In the genomic region with DNA sequence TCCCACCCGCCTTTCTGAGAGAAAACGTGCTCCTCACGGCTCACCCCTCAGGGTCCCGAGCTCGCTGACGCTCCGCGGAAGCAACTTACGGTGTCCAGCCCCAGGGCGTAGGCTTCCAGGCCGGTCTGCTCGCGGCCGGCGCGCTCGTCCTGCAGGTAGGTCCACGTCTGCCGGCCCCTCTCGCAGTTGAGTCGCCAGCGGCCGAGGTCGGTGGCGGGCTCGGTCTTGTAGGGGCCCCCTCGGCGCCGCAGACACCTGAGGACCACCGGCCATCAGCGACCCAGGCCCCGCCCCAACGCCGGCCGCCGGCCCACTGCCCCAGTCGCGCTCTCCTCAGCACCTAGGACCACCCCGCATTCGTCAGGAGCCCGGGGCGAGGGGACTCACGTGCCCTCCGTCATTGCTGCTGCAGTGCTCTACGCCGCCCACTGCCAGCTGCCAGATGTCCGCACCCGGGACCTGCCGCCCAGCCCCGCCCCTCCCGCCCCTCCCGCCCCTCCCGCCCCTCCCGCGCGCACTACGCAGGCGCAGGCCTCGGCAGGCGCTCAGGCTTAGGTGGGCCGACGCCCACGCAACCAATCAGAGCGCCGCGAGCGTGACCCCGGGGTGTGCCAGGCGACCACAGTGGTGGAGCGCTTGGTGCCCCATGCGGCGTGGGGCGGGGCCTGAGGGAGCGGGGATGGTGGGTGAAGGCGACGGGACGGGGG, we compare ENCODE assay signal across 1 cellular context.
A peak's percentile ranks its signal among the peaks of the same experiment; 100 is the strongest.
TF ChIP-seq lines count a peak whose summit lies in the region.

A gene (minus strand): TSS at position 430 of the 707 bp plus-strand sequence. CDS start 29 bp downstream, at position 401.

TF ChIP-seq in WTC11, 78 proteins besides CTCF, POLR2A, EP300 and RAD21 (continued from another document):
- TF ChIP-seq, protein P1, sequence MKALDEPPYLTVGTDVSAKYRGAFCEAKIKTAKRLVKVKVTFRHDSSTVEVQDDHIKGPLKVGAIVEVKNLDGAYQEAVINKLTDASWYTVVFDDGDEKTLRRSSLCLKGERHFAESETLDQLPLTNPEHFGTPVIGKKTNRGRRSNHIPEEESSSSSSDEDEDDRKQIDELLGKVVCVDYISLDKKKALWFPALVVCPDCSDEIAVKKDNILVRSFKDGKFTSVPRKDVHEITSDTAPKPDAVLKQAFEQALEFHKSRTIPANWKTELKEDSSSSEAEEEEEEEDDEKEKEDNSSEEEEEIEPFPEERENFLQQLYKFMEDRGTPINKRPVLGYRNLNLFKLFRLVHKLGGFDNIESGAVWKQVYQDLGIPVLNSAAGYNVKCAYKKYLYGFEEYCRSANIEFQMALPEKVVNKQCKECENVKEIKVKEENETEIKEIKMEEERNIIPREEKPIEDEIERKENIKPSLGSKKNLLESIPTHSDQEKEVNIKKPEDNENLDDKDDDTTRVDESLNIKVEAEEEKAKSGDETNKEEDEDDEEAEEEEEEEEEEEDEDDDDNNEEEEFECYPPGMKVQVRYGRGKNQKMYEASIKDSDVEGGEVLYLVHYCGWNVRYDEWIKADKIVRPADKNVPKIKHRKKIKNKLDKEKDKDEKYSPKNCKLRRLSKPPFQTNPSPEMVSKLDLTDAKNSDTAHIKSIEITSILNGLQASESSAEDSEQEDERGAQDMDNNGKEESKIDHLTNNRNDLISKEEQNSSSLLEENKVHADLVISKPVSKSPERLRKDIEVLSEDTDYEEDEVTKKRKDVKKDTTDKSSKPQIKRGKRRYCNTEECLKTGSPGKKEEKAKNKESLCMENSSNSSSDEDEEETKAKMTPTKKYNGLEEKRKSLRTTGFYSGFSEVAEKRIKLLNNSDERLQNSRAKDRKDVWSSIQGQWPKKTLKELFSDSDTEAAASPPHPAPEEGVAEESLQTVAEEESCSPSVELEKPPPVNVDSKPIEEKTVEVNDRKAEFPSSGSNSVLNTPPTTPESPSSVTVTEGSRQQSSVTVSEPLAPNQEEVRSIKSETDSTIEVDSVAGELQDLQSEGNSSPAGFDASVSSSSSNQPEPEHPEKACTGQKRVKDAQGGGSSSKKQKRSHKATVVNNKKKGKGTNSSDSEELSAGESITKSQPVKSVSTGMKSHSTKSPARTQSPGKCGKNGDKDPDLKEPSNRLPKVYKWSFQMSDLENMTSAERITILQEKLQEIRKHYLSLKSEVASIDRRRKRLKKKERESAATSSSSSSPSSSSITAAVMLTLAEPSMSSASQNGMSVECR (CRISPR knock-in tag; IDR thresholded peaks at IDR 0.05; ENCODE audit: borderline replicate concordance) = peak; percentile 96
- TF ChIP-seq CREB1 (CRISPR knock-in tag; IDR thresholded peaks at IDR 0.05) (peak; percentile 74), TEAD1 (CRISPR knock-in tag; IDR thresholded peaks at IDR 0.05) (peak; percentile 82), ESRRA (CRISPR knock-in tag; IDR thresholded peaks at IDR 0.05; ENCODE audit: borderline replicate concordance) (peak; percentile 81), OVOL2 (CRISPR knock-in tag; IDR thresholded peaks at IDR 0.05; ENCODE audit: borderline replicate concordance) (no peak), NFE2L1 (CRISPR knock-in tag; IDR thresholded peaks at IDR 0.05) (peak; percentile 28; the same call in 1 of the 2 replicates), ETV6 (CRISPR knock-in tag; IDR thresholded peaks at IDR 0.05) (peak; percentile 61; the same call in 1 of the 2 replicates), ELF4 (CRISPR knock-in tag; IDR thresholded peaks at IDR 0.05; ENCODE audit: low read depth) (0 out of 2 replicates have a peak, but pooled peaks have one; percentile 63), SOX15 (CRISPR knock-in tag; IDR thresholded peaks at IDR 0.05) (no peak)
- TF ChIP-seq, protein P2, sequence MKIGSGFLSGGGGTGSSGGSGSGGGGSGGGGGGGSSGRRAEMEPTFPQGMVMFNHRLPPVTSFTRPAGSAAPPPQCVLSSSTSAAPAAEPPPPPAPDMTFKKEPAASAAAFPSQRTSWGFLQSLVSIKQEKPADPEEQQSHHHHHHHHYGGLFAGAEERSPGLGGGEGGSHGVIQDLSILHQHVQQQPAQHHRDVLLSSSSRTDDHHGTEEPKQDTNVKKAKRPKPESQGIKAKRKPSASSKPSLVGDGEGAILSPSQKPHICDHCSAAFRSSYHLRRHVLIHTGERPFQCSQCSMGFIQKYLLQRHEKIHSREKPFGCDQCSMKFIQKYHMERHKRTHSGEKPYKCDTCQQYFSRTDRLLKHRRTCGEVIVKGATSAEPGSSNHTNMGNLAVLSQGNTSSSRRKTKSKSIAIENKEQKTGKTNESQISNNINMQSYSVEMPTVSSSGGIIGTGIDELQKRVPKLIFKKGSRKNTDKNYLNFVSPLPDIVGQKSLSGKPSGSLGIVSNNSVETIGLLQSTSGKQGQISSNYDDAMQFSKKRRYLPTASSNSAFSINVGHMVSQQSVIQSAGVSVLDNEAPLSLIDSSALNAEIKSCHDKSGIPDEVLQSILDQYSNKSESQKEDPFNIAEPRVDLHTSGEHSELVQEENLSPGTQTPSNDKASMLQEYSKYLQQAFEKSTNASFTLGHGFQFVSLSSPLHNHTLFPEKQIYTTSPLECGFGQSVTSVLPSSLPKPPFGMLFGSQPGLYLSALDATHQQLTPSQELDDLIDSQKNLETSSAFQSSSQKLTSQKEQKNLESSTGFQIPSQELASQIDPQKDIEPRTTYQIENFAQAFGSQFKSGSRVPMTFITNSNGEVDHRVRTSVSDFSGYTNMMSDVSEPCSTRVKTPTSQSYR (CRISPR knock-in tag; IDR thresholded peaks at IDR 0.05) = peak; percentile 73
- TF ChIP-seq, protein P3, sequence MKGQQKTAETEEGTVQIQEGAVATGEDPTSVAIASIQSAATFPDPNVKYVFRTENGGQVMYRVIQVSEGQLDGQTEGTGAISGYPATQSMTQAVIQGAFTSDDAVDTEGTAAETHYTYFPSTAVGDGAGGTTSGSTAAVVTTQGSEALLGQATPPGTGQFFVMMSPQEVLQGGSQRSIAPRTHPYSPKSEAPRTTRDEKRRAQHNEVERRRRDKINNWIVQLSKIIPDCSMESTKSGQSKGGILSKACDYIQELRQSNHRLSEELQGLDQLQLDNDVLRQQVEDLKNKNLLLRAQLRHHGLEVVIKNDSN (CRISPR knock-in tag; IDR thresholded peaks at IDR 0.05) = peak; percentile 83
- TF ChIP-seq, protein P4, sequence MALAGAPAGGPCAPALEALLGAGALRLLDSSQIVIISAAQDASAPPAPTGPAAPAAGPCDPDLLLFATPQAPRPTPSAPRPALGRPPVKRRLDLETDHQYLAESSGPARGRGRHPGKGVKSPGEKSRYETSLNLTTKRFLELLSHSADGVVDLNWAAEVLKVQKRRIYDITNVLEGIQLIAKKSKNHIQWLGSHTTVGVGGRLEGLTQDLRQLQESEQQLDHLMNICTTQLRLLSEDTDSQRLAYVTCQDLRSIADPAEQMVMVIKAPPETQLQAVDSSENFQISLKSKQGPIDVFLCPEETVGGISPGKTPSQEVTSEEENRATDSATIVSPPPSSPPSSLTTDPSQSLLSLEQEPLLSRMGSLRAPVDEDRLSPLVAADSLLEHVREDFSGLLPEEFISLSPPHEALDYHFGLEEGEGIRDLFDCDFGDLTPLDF (CRISPR knock-in tag; IDR thresholded peaks at IDR 0.05) = peak; percentile 70
- TF ChIP-seq, protein P5, sequence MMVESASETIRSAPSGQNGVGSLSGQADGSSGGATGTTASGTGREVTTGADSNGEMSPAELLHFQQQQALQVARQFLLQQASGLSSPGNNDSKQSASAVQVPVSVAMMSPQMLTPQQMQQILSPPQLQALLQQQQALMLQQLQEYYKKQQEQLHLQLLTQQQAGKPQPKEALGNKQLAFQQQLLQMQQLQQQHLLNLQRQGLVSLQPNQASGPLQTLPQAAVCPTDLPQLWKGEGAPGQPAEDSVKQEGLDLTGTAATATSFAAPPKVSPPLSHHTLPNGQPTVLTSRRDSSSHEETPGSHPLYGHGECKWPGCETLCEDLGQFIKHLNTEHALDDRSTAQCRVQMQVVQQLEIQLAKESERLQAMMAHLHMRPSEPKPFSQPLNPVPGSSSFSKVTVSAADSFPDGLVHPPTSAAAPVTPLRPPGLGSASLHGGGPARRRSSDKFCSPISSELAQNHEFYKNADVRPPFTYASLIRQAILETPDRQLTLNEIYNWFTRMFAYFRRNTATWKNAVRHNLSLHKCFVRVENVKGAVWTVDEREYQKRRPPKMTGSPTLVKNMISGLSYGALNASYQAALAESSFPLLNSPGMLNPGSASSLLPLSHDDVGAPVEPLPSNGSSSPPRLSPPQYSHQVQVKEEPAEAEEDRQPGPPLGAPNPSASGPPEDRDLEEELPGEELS (CRISPR knock-in tag; IDR thresholded peaks at IDR 0.05) = peak; percentile 76
- TF ChIP-seq, protein P6, sequence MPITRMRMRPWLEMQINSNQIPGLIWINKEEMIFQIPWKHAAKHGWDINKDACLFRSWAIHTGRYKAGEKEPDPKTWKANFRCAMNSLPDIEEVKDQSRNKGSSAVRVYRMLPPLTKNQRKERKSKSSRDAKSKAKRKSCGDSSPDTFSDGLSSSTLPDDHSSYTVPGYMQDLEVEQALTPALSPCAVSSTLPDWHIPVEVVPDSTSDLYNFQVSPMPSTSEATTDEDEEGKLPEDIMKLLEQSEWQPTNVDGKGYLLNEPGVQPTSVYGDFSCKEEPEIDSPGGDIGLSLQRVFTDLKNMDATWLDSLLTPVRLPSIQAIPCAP (CRISPR knock-in tag; IDR thresholded peaks at IDR 0.05) = 0 out of 2 replicates have a peak, but pooled peaks have one; percentile 47
- TF ChIP-seq, protein P7, sequence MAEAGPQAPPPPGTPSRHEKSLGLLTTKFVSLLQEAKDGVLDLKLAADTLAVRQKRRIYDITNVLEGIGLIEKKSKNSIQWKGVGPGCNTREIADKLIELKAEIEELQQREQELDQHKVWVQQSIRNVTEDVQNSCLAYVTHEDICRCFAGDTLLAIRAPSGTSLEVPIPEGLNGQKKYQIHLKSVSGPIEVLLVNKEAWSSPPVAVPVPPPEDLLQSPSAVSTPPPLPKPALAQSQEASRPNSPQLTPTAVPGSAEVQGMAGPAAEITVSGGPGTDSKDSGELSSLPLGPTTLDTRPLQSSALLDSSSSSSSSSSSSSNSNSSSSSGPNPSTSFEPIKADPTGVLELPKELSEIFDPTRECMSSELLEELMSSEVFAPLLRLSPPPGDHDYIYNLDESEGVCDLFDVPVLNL (CRISPR knock-in tag; IDR thresholded peaks at IDR 0.05; ENCODE audit: borderline replicate concordance, low read depth) = 0 out of 2 replicates have a peak, but pooled peaks have one; percentile 28
